1 cellular context compared by ENCODE assay signal in the genomic region with DNA sequence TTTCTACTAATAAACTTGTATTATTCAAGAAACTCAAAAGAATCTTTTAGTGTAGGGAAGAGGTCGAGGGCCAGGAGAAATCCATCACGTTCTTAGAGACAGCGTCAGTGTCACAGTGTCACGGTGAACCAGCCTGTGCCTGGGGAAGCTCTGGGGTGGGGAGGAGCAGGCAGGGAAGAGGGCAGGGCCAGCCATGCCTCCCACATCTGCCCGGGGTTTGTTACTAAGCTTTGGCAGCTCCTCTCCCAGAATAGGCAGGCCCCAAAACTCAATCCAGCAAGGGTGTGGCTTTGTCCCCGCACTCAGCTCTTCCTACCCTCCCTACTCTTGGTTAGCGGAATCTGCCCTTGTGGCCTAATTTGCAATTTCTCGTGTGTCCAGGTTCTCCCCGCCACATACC.
TF ChIP-seq lines count a peak whose summit lies in the region.

No MANE protein-coding gene starts in this region.

TF ChIP-seq in IMR-90, 13 proteins besides CTCF, POLR2A, EP300 and RAD21 (continued from another document):
- TF ChIP-seq, protein P1, sequence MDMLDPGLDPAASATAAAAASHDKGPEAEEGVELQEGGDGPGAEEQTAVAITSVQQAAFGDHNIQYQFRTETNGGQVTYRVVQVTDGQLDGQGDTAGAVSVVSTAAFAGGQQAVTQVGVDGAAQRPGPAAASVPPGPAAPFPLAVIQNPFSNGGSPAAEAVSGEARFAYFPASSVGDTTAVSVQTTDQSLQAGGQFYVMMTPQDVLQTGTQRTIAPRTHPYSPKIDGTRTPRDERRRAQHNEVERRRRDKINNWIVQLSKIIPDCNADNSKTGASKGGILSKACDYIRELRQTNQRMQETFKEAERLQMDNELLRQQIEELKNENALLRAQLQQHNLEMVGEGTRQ (IDR thresholded peaks at IDR 0.05; ENCODE audit: low read depth, low read length) = no peak
- no peak for TF ChIP-seq SMC3 (IDR thresholded peaks at IDR 0.05; ENCODE audit: low read depth, low read length)
- TF ChIP-seq MAFK (IDR thresholded peaks at IDR 0.05; ENCODE audit: low read depth, low read length) = no peak
- no peak for TF ChIP-seq BHLHE40 (IDR thresholded peaks at IDR 0.05; ENCODE audit: low read depth, low read length)
- no peak for TF ChIP-seq NFE2L2 (IDR thresholded peaks at IDR 0.05; ENCODE audit: low read depth, low read length)
- no peak for TF ChIP-seq MAZ (IDR thresholded peaks at IDR 0.05; ENCODE audit: borderline replicate concordance, low read depth, low read length)
- TF ChIP-seq, protein P2, sequence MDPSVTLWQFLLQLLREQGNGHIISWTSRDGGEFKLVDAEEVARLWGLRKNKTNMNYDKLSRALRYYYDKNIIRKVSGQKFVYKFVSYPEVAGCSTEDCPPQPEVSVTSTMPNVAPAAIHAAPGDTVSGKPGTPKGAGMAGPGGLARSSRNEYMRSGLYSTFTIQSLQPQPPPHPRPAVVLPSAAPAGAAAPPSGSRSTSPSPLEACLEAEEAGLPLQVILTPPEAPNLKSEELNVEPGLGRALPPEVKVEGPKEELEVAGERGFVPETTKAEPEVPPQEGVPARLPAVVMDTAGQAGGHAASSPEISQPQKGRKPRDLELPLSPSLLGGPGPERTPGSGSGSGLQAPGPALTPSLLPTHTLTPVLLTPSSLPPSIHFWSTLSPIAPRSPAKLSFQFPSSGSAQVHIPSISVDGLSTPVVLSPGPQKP (IDR thresholded peaks at IDR 0.05; ENCODE audit: borderline replicate concordance, low read depth, low read length) = no peak
- TF ChIP-seq MXI1 (IDR thresholded peaks at IDR 0.05; ENCODE audit: borderline replicate concordance, low read depth, low read length) = no peak
- no peak for TF ChIP-seq RCOR1 (IDR thresholded peaks at IDR 0.05; ENCODE audit: insufficient replicate concordance, low read length)
- no peak for TF ChIP-seq CHD1 (IDR thresholded peaks at IDR 0.05; ENCODE audit: low read depth, low read length)
- TF ChIP-seq RFX5 (IDR thresholded peaks at IDR 0.05; ENCODE audit: low read depth, low read length) = no peak
- TF ChIP-seq FOS (IDR thresholded peaks at IDR 0.05; ENCODE audit: low read depth, low read length) = no peak
